ENCODE assay signal across 17 cellular contexts in genomic region chr7:128055668-128056067, GRCh38. TPM values are rescaled to one million over a fixed set of nuclear protein-coding genes. Genes with fewer than 3 reads are reported as not detected.
DNase-seq lines count a peak whose midpoint lies in the region; ATAC-seq and TF ChIP-seq lines count a peak whose summit lies in the region.
"Had no signal": no experiment of that assay in that cellular context is flagged by ENCODE, and none has a peak within 500 bp of the region (broad histone marks: within the 10 kb centered on the region; RNA-seq: fewer than 3 reads in every experiment).

No MANE protein-coding gene starts in this region.

- H3K27me3 ChIP-seq in CD4-positive, alpha-beta T cell (ENCODE audit: control insufficient read depth, insufficient read depth, low read length): no peaks in the 10 kb centered on the region
- H3K27me3 ChIP-seq in GM23338 (ENCODE audit: insufficient read depth): no peaks in the 10 kb centered on the region

- peaks cover 20% of the 10 kb centered on the region for H4K20me1 ChIP-seq in GM23338 (replicated peaks; ENCODE audit: insufficient read depth)

- H3K9me3 Mint-ChIP-seq in CD4-positive, alpha-beta T cell: no peaks in the 10 kb centered on the region
- H3K9me3 Mint-ChIP-seq in nephron progenitor cell (no peaks in the 10 kb centered on the region), GM23338 (no peaks in the 10 kb centered on the region)

- no peak overlapping the region for H2AFZ ChIP-seq in GM23338

- H3K27ac Mint-ChIP-seq in CD4-positive, alpha-beta T cell: peak overlapping the region; percentile 9
- H3K27ac Mint-ChIP-seq in nephron progenitor cell (peak overlapping the region; percentile 17), GM23338 (no peak overlapping the region)

- no peak for ATAC-seq in CD4-positive, alpha-beta T cell (ENCODE audit: poor library complexity)
- no peak for ATAC-seq in GM23338

- no peaks in the 10 kb centered on the region for H3K79me2 ChIP-seq in GM23338 (replicated peaks; ENCODE audit: insufficient read depth)

- CTCF ChIA-PET in CD4-positive, alpha-beta T cell (lab: Charles Lee): no interaction called here

- peaks cover 83% of the 10 kb centered on the region for H3K4me1 Mint-ChIP-seq in CD4-positive, alpha-beta T cell (ENCODE audit: low read depth)
- peaks cover 39% of the 10 kb centered on the region for H3K4me1 Mint-ChIP-seq in nephron progenitor cell
- H3K4me1 Mint-ChIP-seq in GM23338: peaks cover 19% of the 10 kb centered on the region

- no peaks in the 10 kb centered on the region for H3F3A ChIP-seq in GM23338 (replicated peaks; ENCODE audit: low read depth)

- no peaks in the 10 kb centered on the region for H3K9me3 ChIP-seq in CD4-positive, alpha-beta T cell (ENCODE audit: control insufficient read depth, low read length)

- H3K9me2 ChIP-seq in GM23338 (ENCODE audit: insufficient read depth): no peaks in the 10 kb centered on the region

- DNase-seq in CD4-positive, alpha-beta T cell: no peak
- DNase-seq in NCI-H69 (lab: John Stamatoyannopoulos, UW): peak; percentile 23
- DNase-seq in choroid plexus epithelial cell (ENCODE audit: low read depth): peak; percentile 63
- DNase-seq in nephron progenitor cell: no peak
- no peak for DNase-seq in GM23338 (ENCODE audit: low spot score)
- DNase-seq in activated T-cell treated with anti-CD3 and anti-CD28 coated beads for 4 hours: no peak
- no peak for DNase-seq in A172 (ENCODE audit: low spot score)
- DNase-seq: COR-L47, GDM1, GOT3, KBM-7, NCI-H146, NCI-H2081 treated with DMSO at 0.1 percent for 48 hours, NCI-H226, NCI-H526 treated with DMSO at 0.1 percent for 48 hours had no signal

- no peak overlapping the region for H3K27ac ChIP-seq in CD4-positive, alpha-beta T cell (ENCODE audit: low read depth, low read length)
- no peak overlapping the region for H3K27ac ChIP-seq in GM23338 (ENCODE audit: low read depth)
- H3K27ac ChIP-seq: C4-2B, HL-60 had no signal

- no peaks in the 10 kb centered on the region for H3K36me3 ChIP-seq in GM23338 (ENCODE audit: insufficient read depth)

- H3K4me3 ChIP-seq in choroid plexus epithelial cell (ENCODE audit: low read depth, low read length): no peak overlapping the region
- no peak overlapping the region for H3K4me3 ChIP-seq in GM23338

- no peak overlapping the region for H3K4me2 ChIP-seq in GM23338

- H3K4me3 Mint-ChIP-seq in CD4-positive, alpha-beta T cell: no peak overlapping the region
- H3K4me3 Mint-ChIP-seq in nephron progenitor cell: no peak overlapping the region
- no peak overlapping the region for H3K4me3 Mint-ChIP-seq in GM23338

- POLR2A ChIA-PET in CD4-positive, alpha-beta T cell (lab: Charles Lee): interaction anchor here (0.7 kb wide), 1 partner anchor 24 kb away, joined by 3 read pairs; the partner anchor contains the start of gene LRRC4

- no peaks in the 10 kb centered on the region for H3K36me3 Mint-ChIP-seq in CD4-positive, alpha-beta T cell (ENCODE audit: low read depth)
- H3K36me3 Mint-ChIP-seq in nephron progenitor cell (ENCODE audit: low read depth): no peaks in the 10 kb centered on the region
- H3K36me3 Mint-ChIP-seq in GM23338 (ENCODE audit: low read depth): no peaks in the 10 kb centered on the region

- no peaks in the 10 kb centered on the region; the same call in 1 of the 2 replicates for H3K4me1 ChIP-seq in GM23338 (ENCODE audit: insufficient read depth)

- TF ChIP-seq CTCF in CD4-positive, alpha-beta T cell (IDR thresholded peaks at IDR 0.05): no peak
- TF ChIP-seq CTCF in choroid plexus epithelial cell (conservative IDR thresholded peaks at IDR 0.05; ENCODE audit: low read depth, low read length) (no peak), nephron progenitor cell (IDR thresholded peaks at IDR 0.05) (no peak), GM23338 (conservative IDR thresholded peaks at IDR 0.05; ENCODE audit: low read depth in 2 of 2) (no peak)

- no peaks in the 10 kb centered on the region for H3K27me3 Mint-ChIP-seq in CD4-positive, alpha-beta T cell
- H3K27me3 Mint-ChIP-seq in nephron progenitor cell (ENCODE audit: low read depth, poor library complexity) (peaks cover 3% of the 10 kb centered on the region), GM23338 (ENCODE audit: insufficient read depth, low read depth, poor library complexity) (no peaks in the 10 kb centered on the region)

- intact Hi-C loops in CD4-positive, alpha-beta T cell (cut with DNase I, micrococcal nuclease): loop anchor here (5.0 kb wide), 1 partner anchor 52 kb away; no protein-coding TSS in a partner anchor

TF ChIP-seq in GM23338, 12 proteins besides CTCF, POLR2A, EP300 and RAD21 (continues in another document):
- no peak for TF ChIP-seq EZH2phosphoT487 (IDR thresholded peaks at IDR 0.05; ENCODE audit: unreplicated experiment)
- TF ChIP-seq REST (IDR thresholded peaks at IDR 0.05; ENCODE audit: unreplicated experiment): no peak
- TF ChIP-seq EZH2 (IDR thresholded peaks at IDR 0.05; ENCODE audit: low read depth, unreplicated experiment): no peak
- TF ChIP-seq CREB1 (CRISPR knock-in tag; IDR thresholded peaks at IDR 0.05; ENCODE audit: low read depth): no peak
- TF ChIP-seq NANOG (IDR thresholded peaks at IDR 0.05; ENCODE audit: borderline replicate concordance): no peak
- TF ChIP-seq STAT1 (IDR thresholded peaks at IDR 0.05; ENCODE audit: unreplicated experiment): no peak
- TF ChIP-seq ZNF331 (CRISPR knock-in tag; IDR thresholded peaks at IDR 0.05; ENCODE audit: low read depth): no peak
- TF ChIP-seq ZNF114 (CRISPR knock-in tag; IDR thresholded peaks at IDR 0.05): no peak
- TF ChIP-seq POLR2AphosphoS5 (IDR thresholded peaks at IDR 0.05; ENCODE audit: low read depth): no peak
- TF ChIP-seq ETS1 (IDR thresholded peaks at IDR 0.05): no peak
- no peak for TF ChIP-seq JUNB (IDR thresholded peaks at IDR 0.05; ENCODE audit: unreplicated experiment)

RNA-seq across cellular contexts. Expression of gene LRRC4, which starts 24.4 kb away (rescaled TPM):
- total RNA-seq in CD4-positive, alpha-beta T cell: 1 to 10 TPM; 1.1 to 1.6 TPM
- 3.6 and 5.2 TPM in 2 replicates for total RNA-seq in GM23338 (2014; rRNA removed; shearing (Covaris generic))
- polyA plus RNA-seq in GM23338 (2016; fragmentation: Nextera tagmentation; extraction: Ambion mirVana): 1.7 and 1.9 TPM in 2 replicates
- 0.34 and 0.50 TPM in 2 replicates for total RNA-seq in A172 (2014; rRNA removed; shearing (Covaris generic))

Comparison
In these comparisons a context has a peak if more than half of its experiments do, and no peak if none do; other contexts are left out.
1. DNase-seq: peak in NCI-H69 (single experiment) and choroid plexus epithelial cell (single experiment); none in CD4-positive, alpha-beta T cell (0 of 10), nephron progenitor cell (single experiment), GM23338 (single experiment), activated T-cell treated with anti-CD3 and anti-CD28 coated beads for 4 hours (single experiment) and A172 (single experiment).